In the genomic region with DNA sequence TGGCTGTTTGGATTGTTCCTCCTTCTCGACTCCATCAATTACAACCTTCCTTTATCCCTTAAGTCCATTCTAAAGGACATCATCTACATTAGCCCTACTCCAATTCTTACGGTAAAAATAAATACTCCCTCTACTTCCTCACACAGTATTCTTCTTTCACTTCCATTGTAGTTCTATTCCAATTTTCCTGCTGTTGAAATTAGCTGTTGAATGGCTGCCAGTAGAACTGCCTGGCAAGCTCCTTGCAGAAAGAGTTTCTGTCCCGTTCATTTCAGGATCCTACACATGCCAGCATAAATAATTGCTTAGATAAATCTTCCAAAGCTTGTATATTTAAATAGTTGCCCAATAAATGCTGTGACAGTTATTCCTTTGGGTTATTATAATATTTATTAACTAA, we compare ENCODE assay signal across 2 cellular contexts.
TF ChIP-seq lines count a peak whose summit lies in the region.

No MANE protein-coding gene starts in this region.

TF ChIP-seq in WTC11, 78 proteins besides CTCF, POLR2A, EP300 and RAD21 (continued from another document):
- TF ChIP-seq ZNF317 (CRISPR knock-in tag; IDR thresholded peaks at IDR 0.05; ENCODE audit: borderline replicate concordance, low read depth) (peak; percentile 39; the same call in 1 of the 2 replicates), HMGA2 (CRISPR knock-in tag; IDR thresholded peaks at IDR 0.05) (no peak)

TF ChIP-seq in H1, 55 proteins besides CTCF, POLR2A, EP300 and RAD21 (continued from another document):
- TF ChIP-seq, protein P1, sequence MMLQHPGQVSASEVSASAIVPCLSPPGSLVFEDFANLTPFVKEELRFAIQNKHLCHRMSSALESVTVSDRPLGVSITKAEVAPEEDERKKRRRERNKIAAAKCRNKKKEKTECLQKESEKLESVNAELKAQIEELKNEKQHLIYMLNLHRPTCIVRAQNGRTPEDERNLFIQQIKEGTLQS (IDR thresholded peaks at IDR 0.05; ENCODE audit: insufficient read depth, low read depth, low read length), result no peak
- TF ChIP-seq TBP (IDR thresholded peaks at IDR 0.05; ENCODE audit: low read depth, low read length) (no peak), SRF (IDR thresholded peaks at IDR 0.05; ENCODE audit: low read depth, low read length) (no peak), FOSL1 (IDR thresholded peaks at IDR 0.05; ENCODE audit: insufficient read depth, low read depth, low read length) (no peak)
